Comparison of ENCODE assay signal across 1 cellular context in genomic region chr6:157462956-157463742, GRCh38.
TF ChIP-seq lines count a peak whose summit lies in the region.

No MANE protein-coding gene starts in this region.

TF ChIP-seq in WTC11, 78 proteins besides CTCF, POLR2A, EP300 and RAD21 (continued from another document):
- no peak for TF ChIP-seq NR3C1 (CRISPR knock-in tag; conservative IDR thresholded peaks at IDR 0.05; ENCODE audit: low read depth)
- TF ChIP-seq USF1 (CRISPR knock-in tag; IDR thresholded peaks at IDR 0.05): no peak
- no peak for TF ChIP-seq ZNF396 (CRISPR knock-in tag; IDR thresholded peaks at IDR 0.05; ENCODE audit: borderline replicate concordance)
- TF ChIP-seq ZNF232 (CRISPR knock-in tag; IDR thresholded peaks at IDR 0.05): no peak
- TF ChIP-seq NR1H2 (CRISPR knock-in tag; IDR thresholded peaks at IDR 0.05): no peak
- TF ChIP-seq IRF2 (CRISPR knock-in tag; IDR thresholded peaks at IDR 0.05; ENCODE audit: borderline replicate concordance, low read depth): no peak
- TF ChIP-seq EMX1 (CRISPR knock-in tag; IDR thresholded peaks at IDR 0.05): no peak
- TF ChIP-seq TP53 (CRISPR knock-in tag; IDR thresholded peaks at IDR 0.05): no peak
